Comparison of ENCODE assay signal across 9 cellular contexts in the genomic region with DNA sequence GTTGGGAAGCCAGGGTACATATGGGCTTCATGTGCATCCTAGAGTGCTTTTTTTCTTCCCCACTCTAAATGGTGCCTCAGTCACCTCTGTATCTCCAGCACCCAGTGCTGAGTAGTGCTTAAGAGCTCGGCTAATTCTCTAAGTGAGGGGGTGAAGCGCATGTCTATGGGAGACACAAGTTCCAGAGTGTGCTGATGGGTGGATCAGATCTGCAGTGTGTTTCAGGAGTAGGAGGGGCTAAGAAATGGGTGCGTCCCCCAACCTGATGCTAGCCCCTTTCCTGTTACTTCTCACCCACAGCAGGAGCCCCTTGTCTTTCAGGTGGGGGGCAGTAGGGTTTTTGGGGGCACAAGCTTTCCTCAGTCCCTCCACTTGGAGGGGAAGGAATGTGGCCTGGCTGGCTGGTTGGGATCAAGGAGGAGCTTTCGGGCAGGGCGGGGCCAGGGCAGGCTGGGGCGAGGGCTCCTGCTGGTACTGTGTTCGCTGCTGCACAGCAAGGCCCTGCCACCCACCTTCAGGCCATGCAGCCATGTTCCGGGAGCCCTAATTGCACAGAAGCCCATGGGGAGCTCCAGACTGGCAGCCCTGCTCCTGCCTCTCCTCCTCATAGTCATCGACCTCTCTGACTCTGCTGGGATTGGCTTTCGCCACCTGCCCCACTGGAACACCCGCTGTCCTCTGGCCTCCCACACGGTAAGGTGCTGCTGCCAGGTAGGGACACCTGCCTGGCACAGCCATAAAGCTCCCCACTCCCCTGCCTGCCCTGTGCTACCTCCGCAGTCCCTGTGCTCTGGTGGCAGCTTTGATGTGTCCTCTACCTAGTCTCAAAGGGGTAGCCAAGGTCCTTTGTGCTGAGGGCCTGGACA. TPM values are rescaled to one million over a fixed set of nuclear protein-coding genes. Genes with fewer than 3 reads are reported as not detected.
DNase-seq lines count a peak whose midpoint lies in the region; ATAC-seq, FAIRE-seq and TF ChIP-seq lines count a peak whose summit lies in the region.
"Had no signal": no experiment of that assay in that cellular context is flagged by ENCODE, and none has a peak within 500 bp of the region (broad histone marks: within the 10 kb centered on the region; RNA-seq: fewer than 3 reads in every experiment).

A gene with protein sequence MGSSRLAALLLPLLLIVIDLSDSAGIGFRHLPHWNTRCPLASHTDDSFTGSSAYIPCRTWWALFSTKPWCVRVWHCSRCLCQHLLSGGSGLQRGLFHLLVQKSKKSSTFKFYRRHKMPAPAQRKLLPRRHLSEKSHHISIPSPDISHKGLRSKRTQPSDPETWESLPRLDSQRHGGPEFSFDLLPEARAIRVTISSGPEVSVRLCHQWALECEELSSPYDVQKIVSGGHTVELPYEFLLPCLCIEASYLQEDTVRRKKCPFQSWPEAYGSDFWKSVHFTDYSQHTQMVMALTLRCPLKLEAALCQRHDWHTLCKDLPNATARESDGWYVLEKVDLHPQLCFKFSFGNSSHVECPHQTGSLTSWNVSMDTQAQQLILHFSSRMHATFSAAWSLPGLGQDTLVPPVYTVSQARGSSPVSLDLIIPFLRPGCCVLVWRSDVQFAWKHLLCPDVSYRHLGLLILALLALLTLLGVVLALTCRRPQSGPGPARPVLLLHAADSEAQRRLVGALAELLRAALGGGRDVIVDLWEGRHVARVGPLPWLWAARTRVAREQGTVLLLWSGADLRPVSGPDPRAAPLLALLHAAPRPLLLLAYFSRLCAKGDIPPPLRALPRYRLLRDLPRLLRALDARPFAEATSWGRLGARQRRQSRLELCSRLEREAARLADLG (plus strand): TSS at position 477 of the 866 bp plus-strand sequence. CDS start 85 bp downstream, at position 562.

- TF ChIP-seq EP300 in K562 (IDR thresholded peaks at IDR 0.05; ENCODE audit: low read length), result no peak

- no peaks in the 10 kb centered on the region for H3K79me2 ChIP-seq in K562 (ENCODE audit: control insufficient read depth, insufficient read depth, low read length)

- no peaks in the 10 kb centered on the region for H3K36me3 ChIP-seq in K562 (ENCODE audit: control insufficient read depth, insufficient read depth, low read length)

- intact Hi-C loops in K562 (cut with micrococcal nuclease) (no loop called here), lower leg skin (cut with DNase I; ENCODE audit: low total_unique reads) (no loop called here), posterior cingulate gyrus (cut with DNase I) (no loop called here)

- in situ Hi-C loops in K562 (cut with MboI), result no loop called here

- no peaks in the 10 kb centered on the region for H3K9me3 ChIP-seq in K562 (replicated peaks; ENCODE audit: control insufficient read depth, insufficient read depth, low read depth, low read length)

- no peak for TF ChIP-seq RAD21 in K562 (CRISPR knock-in tag; conservative IDR thresholded peaks at IDR 0.05 in 1 of 2, IDR thresholded peaks at IDR 0.05 in 1 of 2)

- no peaks in the 10 kb centered on the region for H3K36me3 Mint-ChIP-seq in type B pancreatic cell

- ATAC-seq in K562, result peak; percentile 68

- H2AFZ ChIP-seq in K562 (ENCODE audit: low read depth, low read length), result peak within 1 kb of the TSS; percentile 97

- H3K27me3 Mint-ChIP-seq in type B pancreatic cell, result no peaks in the 10 kb centered on the region

- CTCF ChIA-PET in K562 (lab: Yijun Ruan, JAX; ENCODE audit: low intra/inter-chr PET ratio), result no interaction called here

- DNase-seq in activated effector memory CD4-positive, alpha-beta T cell treated with anti-CD3 and anti-CD28 coated beads, Interleukin-2, amount 50 U/mL, for 16 hours, result peak; percentile 64
- no peak for DNase-seq in activated effector memory CD4-positive, alpha-beta T cell treated with Interleukin-2 at 50 U/mL for 16 hours
- DNase-seq in K562 (ENCODE audit: extremely low read depth in 1 of 4, low spot score in 3 of 4) (peak; percentile 63 to 67 (median 64)), lower leg skin (ENCODE audit: low spot score in 2 of 2) (peak; percentile 63 to 93), type B pancreatic cell (ENCODE audit: extremely low spot score, unreplicated experiment) (no peak), NCI-H524 (lab: John Stamatoyannopoulos, UW) (no peak), posterior cingulate gyrus (no peak), activated gamma-delta T cell (lab: John Stamatoyannopoulos, UW) (no peak)

- no peaks in the 10 kb centered on the region for H3K9me1 ChIP-seq in K562 (ENCODE audit: control insufficient read depth, insufficient read depth, low read length)

- H3K27me3 ChIP-seq in K562 (ENCODE audit: control insufficient read depth in 2 of 2, insufficient read depth in 2 of 2, low read length in 2 of 2), result no peaks in the 10 kb centered on the region

- H3K4me1 ChIP-seq in K562 (replicated peaks in 1 of 2; ENCODE audit: control insufficient read depth in 2 of 2, insufficient read depth in 2 of 2, low read length in 2 of 2), result peaks cover 36 to 39% of the 10 kb centered on the region in 2 experiments

- H4K20me1 ChIP-seq in K562 (replicated peaks; ENCODE audit: control insufficient read depth, insufficient read depth, low read length), result no peaks in the 10 kb centered on the region

- peak within 1 kb of the TSS; percentile 85 for H3K4me3 Mint-ChIP-seq in type B pancreatic cell

- H3K4me2 ChIP-seq in K562 (ENCODE audit: insufficient read depth, low read length), result peak within 1 kb of the TSS; percentile 67

- POLR2A ChIA-PET in K562 (lab: Yijun Ruan, JAX), result interaction anchor here (0.6 to 5.8 kb wide), 7 partner anchors 9 to 49 kb away, joined by 3 to 33 read pairs (median 7); partner anchors contain the start of genes CRELD1 and JAGN1

- no peak for TF ChIP-seq CTCF in K562 (IDR thresholded peaks at IDR 0.05 in 2 of 3, conservative IDR thresholded peaks at IDR 0.05 in 1 of 3; ENCODE audit: insufficient read depth in 2 of 3, low read depth in 1 of 3, low read length in 3 of 3)
- TF ChIP-seq CTCF in lower leg skin (IDR thresholded peaks at IDR 0.05), result no peak
- no peak for TF ChIP-seq CTCF in type B pancreatic cell (conservative IDR thresholded peaks at IDR 0.05)

- H3K9ac ChIP-seq in K562 (ENCODE audit: insufficient read depth in 1 of 2, low read depth in 2 of 2, low read length in 2 of 2), result peak within 1 kb of the TSS; percentile 45 to 86; a peak in 3 of 4 replicates

- 47% methylated on average over 13 of the region's 13 CpGs for WGBS in K562 (ENCODE audit: insufficient coverage, low coverage, missing lambda C conversion rate)
- WGBS in lower leg skin, 2 donors, result 25 to 29% methylated on average over 11 to 13 of the region's 13 CpGs

- TF ChIP-seq POLR2A in K562 (conservative IDR thresholded peaks at IDR 0.05) (no peak), lower leg skin (IDR thresholded peaks at IDR 0.05) (no peak)

- peaks cover 34% of the 10 kb centered on the region for H3K4me1 Mint-ChIP-seq in type B pancreatic cell (ENCODE audit: unreplicated experiment)

- H3K27ac ChIP-seq in K562 (ENCODE audit: extremely low read depth, low read depth, low read length), result peak within 1 kb of the TSS; percentile 39; the same call in 1 of the 3 replicates

- H3K27ac Mint-ChIP-seq in type B pancreatic cell, result peak within 1 kb of the TSS; percentile 81

- no peaks in the 10 kb centered on the region for H3K9me3 Mint-ChIP-seq in type B pancreatic cell

- H3K4me3 ChIP-seq in K562 (no peak within 1 kb of the TSS), lower leg skin (ENCODE audit: low read depth, poor library complexity, severe bottlenecking) (peak within 1 kb of the TSS; percentile 15)

- no TSS peak for BruUV-seq in K562 (replicated peaks; lab: Mats Ljungman, UMichigan)

- FAIRE-seq in K562 (lab: Jason Lieb, UNC), result peak; percentile 56
- FAIRE-seq: endometrium had no signal

TF ChIP-seq in K562, 482 proteins besides CTCF, POLR2A, EP300 and RAD21 (continues in another document):
- TF ChIP-seq MLLT1 (IDR thresholded peaks at IDR 0.05) (0 out of 4 replicates have a peak, but pooled peaks of 1 of the 2 experiments have one; percentile 40), NRF1 (conservative IDR thresholded peaks at IDR 0.05 in 1 of 2, IDR thresholded peaks at IDR 0.05 in 1 of 2) (peak; percentile 69 to 75), HNRNPK (IDR thresholded peaks at IDR 0.05; ENCODE audit: low read depth, low read length, poor library complexity, severe bottlenecking) (no peak), MYBL2 (IDR thresholded peaks at IDR 0.05; ENCODE audit: low read depth) (no peak), MYBL2 (CRISPR knock-in tag; IDR thresholded peaks at IDR 0.05; ENCODE audit: borderline replicate concordance) (no peak)

RNA-seq across cellular contexts. Expression of the gene that starts here (rescaled TPM):
- total RNA-seq in K562 (2011; cell fraction: chromatin; rRNA removed; ENCODE audit: low replicate concordance), result 4.4 and 7.9 TPM in 2 replicates
- 2.8 and 5.7 TPM in 2 replicates for total RNA-seq in K562 (2011; cell fraction: nucleolus; rRNA removed)
- total RNA-seq in K562 (2011; cell fraction: nucleoplasm; rRNA removed), result 4.6 and 5.8 TPM in 2 replicates
- 0.20 TPM in 1 of 2 replicates, not detected in the other for total RNA-seq in K562 (2014; rRNA removed)
- 0.48 and 0.51 TPM in 2 replicates for total RNA-seq in K562 (2014; rRNA removed; fragmentation: Illumina TruSeq; extraction: Trizol)
- 0.26 TPM in 1 of 2 replicates, not detected in the other for total RNA-seq in K562 (2015; rRNA removed; fragmentation: Illumina TruSeq; extraction: Trizol)
- total RNA-seq in K562 (2021), result 0.47 and 0.72 TPM in 2 replicates
- polyA plus RNA-seq in K562 (2011; rRNA removed), result 1.1 and 1.9 TPM in 2 replicates
- polyA plus RNA-seq in K562 (2011; cell fraction: cytosol; rRNA removed), result 0.29 and 1.2 TPM in 2 replicates
- polyA plus RNA-seq in K562 (2011; cell fraction: nucleus; rRNA removed), result 3.7 and 5.1 TPM in 2 replicates
- 0.46 and 0.91 TPM in 2 replicates for polyA plus RNA-seq in K562 (2012)
- polyA plus RNA-seq in K562 (2014; fragmentation: Illumina TruSeq; extraction: Trizol), result 0.39 and 0.73 TPM in 2 replicates
- not detected for polyA plus RNA-seq in K562 (2014; fragmentation: Nextera tagmentation; extraction: Ambion mirVana)
- polyA plus RNA-seq in K562 (2014; rRNA removed), result 0.23 and 0.32 TPM in 2 replicates
- 0.67 and 1.0 TPM in 2 replicates for polyA minus RNA-seq in K562 (2011; rRNA and poly(A)+ RNA removed)
- not detected in 2 replicates for polyA minus RNA-seq in K562 (2011; cell fraction: cytosol; rRNA and poly(A)+ RNA removed)
- 0.67 and 1.7 TPM in 2 replicates for polyA minus RNA-seq in K562 (2011; cell fraction: nucleus; rRNA and poly(A)+ RNA removed)
- 100 to 1,000 TPM in 1 of 4 donors, 10 to 100 TPM in 3; 71.1 to 117 (median 81.1) TPM for total RNA-seq in lower leg skin
- total RNA-seq in type B pancreatic cell (ENCODE audit: low replicate concordance), result 13.6 and 24.3 TPM in 2 replicates

Comparison
In these comparisons a context has a peak if more than half of its experiments do, and no peak if none do; other contexts are left out.
1. DNase-seq: peak in activated effector memory CD4-positive, alpha-beta T cell treated with anti-CD3 and anti-CD28 coated beads, Interleukin-2, amount 50 U/mL, for 16 hours (single experiment), K562 (4 of 4) and lower leg skin (2 of 2); none in activated effector memory CD4-positive, alpha-beta T cell treated with Interleukin-2 at 50 U/mL for 16 hours (single experiment), type B pancreatic cell (single experiment), NCI-H524 (0 of 2), posterior cingulate gyrus (0 of 10) and activated gamma-delta T cell (single experiment).